ENCODE assay signal across 8 cellular contexts in the genomic region with DNA sequence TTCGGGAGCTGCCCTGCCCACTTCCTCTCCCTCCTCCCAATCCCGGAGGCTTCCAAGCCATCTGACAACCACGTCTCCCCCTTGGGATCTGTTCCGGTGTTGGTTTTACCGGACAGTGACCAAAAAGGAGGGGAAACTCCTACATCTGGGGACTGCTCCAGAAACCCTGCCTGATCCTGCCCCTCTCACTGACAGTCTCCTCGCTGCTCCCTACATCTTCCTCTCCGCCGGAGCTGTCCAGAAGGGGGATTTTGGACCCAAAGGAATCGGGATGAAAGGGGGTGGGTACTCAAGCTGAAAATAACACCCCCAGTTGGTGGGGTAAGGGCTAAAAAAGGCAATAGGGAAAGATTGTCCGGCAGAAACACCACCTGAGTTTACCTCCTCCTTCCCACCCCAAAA. TPM values are rescaled to one million over a fixed set of nuclear protein-coding genes. Genes with fewer than 3 reads are reported as not detected.
A peak's percentile ranks its signal among the peaks of the same experiment; 100 is the strongest.
DNase-seq lines count a peak whose midpoint lies in the region; ATAC-seq lines count a peak whose summit lies in the region.

No MANE protein-coding gene starts in this region.

- peak overlapping the region; percentile 58 to 99 for H3K4me3 ChIP-seq in esophagus (ENCODE audit: low read depth in 1 of 2, low read length in 2 of 2)
- peak overlapping the region; percentile 78 for H3K4me3 ChIP-seq in mesodermal cell (ENCODE audit: extremely low read depth, insufficient read depth, low read length, poor library complexity, severe bottlenecking)

- H3K9me3 ChIP-seq in esophagus (ENCODE audit: control insufficient read depth in 2 of 2, insufficient read depth in 1 of 2, low read depth in 1 of 2, low read length in 1 of 2) (no peaks in the 10 kb centered on the region), mesodermal cell (ENCODE audit: control insufficient read depth, low read length) (peaks cover 3% of the 10 kb centered on the region)

- H3K27ac ChIP-seq in esophagus (ENCODE audit: low read depth in 2 of 2, low read length in 1 of 2) (peak overlapping the region; percentile 89 to 99), mesodermal cell (ENCODE audit: low read depth, low read length, severe bottlenecking) (peak overlapping the region; percentile 96)

- H3K4me1 ChIP-seq in esophagus (ENCODE audit: control insufficient read depth in 2 of 2, insufficient read depth in 2 of 2, low read length in 1 of 2) (no peaks in the 10 kb centered on the region), mesodermal cell (ENCODE audit: control insufficient read depth, insufficient read depth, low read length, poor library complexity, severe bottlenecking) (peaks cover 8% of the 10 kb centered on the region)

- WGBS in esophagus, 2 donors: 0% methylated on average over 10 of the region's 10 CpGs
- 0 to 4% methylated on average over 4 of the region's 10 CpGs for WGBS in mesodermal cell (ENCODE audit: insufficient coverage in 2 of 2), 2 experiments

- no peak for ATAC-seq in GM21619 (IDR thresholded peaks at IDR 0.05; ENCODE audit: unreplicated experiment)

- DNase-seq in activated gamma-delta T cell treated with Interleukin-2 at 50 U/mL for 16 hours: peak; percentile 9
- DNase-seq in activated gamma-delta T cell (lab: John Stamatoyannopoulos, UW): no peak
- peak; percentile 31 for DNase-seq in NCI-H2029 (lab: John Stamatoyannopoulos, UW)
- DNase-seq in activated CD4-positive, alpha-beta T cell treated with anti-CD3 and anti-CD28 coated beads, Interleukin-2, amount 50 U/mL, for 48 hours: peak; percentile 20 to 33
- DNase-seq in superior temporal gyrus (ENCODE audit: extremely low spot score): peak; percentile 77

- H3K36me3 ChIP-seq in esophagus (ENCODE audit: control insufficient read depth in 2 of 2, insufficient read depth in 2 of 2, low read length in 1 of 2) (no peaks in the 10 kb centered on the region), mesodermal cell (ENCODE audit: control insufficient read depth, insufficient read depth, low read length) (no peaks in the 10 kb centered on the region)

- no peaks in the 10 kb centered on the region for H3K27me3 ChIP-seq in esophagus (ENCODE audit: control insufficient read depth in 1 of 2, insufficient read depth in 2 of 2, low read length in 2 of 2)

RNA-seq across cellular contexts. Expression of gene INO80D, which starts 1.5 kb away (rescaled TPM):
- polyA plus RNA-seq in esophagus: 1 to 10 TPM; 1.7 to 3.4 TPM
- polyA plus RNA-seq in mesodermal cell (2013, experiment 1 of 2): 3.1 TPM
- polyA plus RNA-seq in mesodermal cell (2013, experiment 2 of 2): 2.4 TPM
